In the genomic region with DNA sequence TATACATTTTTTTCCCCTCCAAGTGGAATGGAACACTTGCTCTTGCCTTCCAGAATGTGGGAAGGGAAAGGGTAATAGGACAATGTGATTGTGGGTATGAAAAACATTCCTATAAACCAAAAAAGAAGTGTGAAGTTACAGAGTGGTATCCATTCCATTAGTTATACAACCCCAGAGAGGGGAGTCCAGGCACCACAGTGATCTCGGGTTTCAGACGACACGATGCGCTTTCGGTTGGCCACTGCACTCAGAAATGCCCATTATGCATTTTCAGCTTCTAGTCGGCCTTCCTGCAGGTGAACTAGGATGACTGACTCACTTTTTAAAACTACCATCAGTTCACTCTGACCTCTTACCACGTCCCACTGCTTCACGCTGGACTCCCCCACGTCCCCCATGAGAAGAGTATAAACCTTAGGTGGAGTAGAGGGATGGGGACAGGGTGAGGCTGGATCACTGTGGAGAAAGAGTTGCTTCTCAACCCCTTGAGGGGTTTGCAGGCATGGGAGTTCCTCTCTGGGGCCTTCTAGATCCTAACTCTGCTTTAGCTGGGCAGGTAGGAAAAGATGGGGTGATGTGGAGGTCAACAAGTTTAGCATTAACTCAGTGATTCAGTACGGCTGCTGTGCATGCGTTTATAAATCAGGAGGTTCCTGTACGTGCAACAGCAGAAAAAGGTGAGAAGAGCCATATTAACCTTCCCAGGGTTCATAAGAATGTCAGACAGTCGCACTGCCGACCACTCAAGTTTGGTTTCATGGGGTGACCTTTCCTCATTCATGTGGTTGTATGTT, we compare ENCODE assay signal across 11 cellular contexts. TPM values are rescaled to one million over a fixed set of nuclear protein-coding genes. Genes with fewer than 3 reads are reported as not detected.
A peak's percentile ranks its signal among the peaks of the same experiment; 100 is the strongest.
DNase-seq lines count a peak whose midpoint lies in the region; ATAC-seq, FAIRE-seq and TF ChIP-seq lines count a peak whose summit lies in the region.
"Had no signal": no experiment of that assay in that cellular context is flagged by ENCODE, and none has a peak within 500 bp of the region (broad histone marks: within the 10 kb centered on the region; RNA-seq: fewer than 3 reads in every experiment).

No MANE protein-coding gene starts in this region.

- TF ChIP-seq RAD21 in H1 (IDR thresholded peaks at IDR 0.05 in 1 of 2, conservative IDR thresholded peaks at IDR 0.05 in 1 of 2; ENCODE audit: low read depth in 2 of 2, low read length in 2 of 2), result no peak

- no peak overlapping the region for H2BK120ac ChIP-seq in H1 (replicated peaks; ENCODE audit: low read depth, low read length)

- H2BK5ac ChIP-seq in H1 (ENCODE audit: low read depth, low read length), result peak overlapping the region; percentile 45; the same call in 1 of the 2 replicates

- H3K4me1 ChIP-seq in left ventricle myocardium inferior (peaks cover 59% of the 10 kb centered on the region), H1 (replicated peaks in 1 of 4; ENCODE audit: control insufficient read depth in 3 of 4, insufficient read depth in 4 of 4, low read length in 3 of 4) (peaks cover 2 to 30% (median 27%) of the 10 kb centered on the region in 4 experiments), pancreas (peaks cover 0 to 6% (median 0%) of the 10 kb centered on the region in 3 donors)

- no peak overlapping the region for H2BK15ac ChIP-seq in H1 (ENCODE audit: low read length)

- H3K79me1 ChIP-seq in H1 (ENCODE audit: low read depth, low read length), result peaks cover 24% of the 10 kb centered on the region; the same call in 1 of the 2 replicates

- H3K14ac ChIP-seq in H1 (ENCODE audit: insufficient read length), result no peak overlapping the region

- no peak overlapping the region for H2AK5ac ChIP-seq in H1 (ENCODE audit: low read depth, low read length)

- DNase-seq in left ventricle myocardium inferior (no peak), Right ventricle myocardium superior (no peak), H1 (ENCODE audit: low read depth in 1 of 2, low spot score in 2 of 2) (peak in 1 of 2 experiments; percentile 43), pancreas (no peak), SKM-1 treated with dmso at 0.1 percent for 144 hours (lab: John Stamatoyannopoulos, UW; ENCODE audit: unreplicated experiment) (no peak), activated gamma-delta T cell treated with Interleukin-2 at 50 U/mL for 16 hours (no peak), SHP77 treated with DMSO at 0.1 percent for 48 hours (lab: John Stamatoyannopoulos, UW) (no peak)
- DNase-seq: DMS153, NCI-H1417 treated with DMSO at 0.1 percent for 48 hours had no signal

- H3K79me2 ChIP-seq in H1 (ENCODE audit: control insufficient read depth in 1 of 2, insufficient read depth in 2 of 2, low read length in 2 of 2), result peaks cover 15 to 99% of the 10 kb centered on the region in 2 experiments

- H3K23ac ChIP-seq in H1 (ENCODE audit: insufficient read length), result no peak overlapping the region

- no peak for TF ChIP-seq POLR2A in H1 (IDR thresholded peaks at IDR 0.05; ENCODE audit: control extremely low read depth in 1 of 2, low read depth in 2 of 2, low read length in 2 of 2)

- intact Hi-C loops in left ventricle myocardium inferior (cut with micrococcal nuclease), result no loop called here
- intact Hi-C loops in Right ventricle myocardium superior (cut with DNase I), result no loop called here
- intact Hi-C loops in pancreas (cut with DNase I), result no loop called here

- H4K5ac ChIP-seq in H1 (ENCODE audit: insufficient read length, low read depth, low read length), result no peak overlapping the region

- 0 out of 2 replicates have a peak overlapping the region, but pooled peaks have one; percentile 6 for H3K18ac ChIP-seq in H1 (ENCODE audit: extremely low read depth, low read length)

- no peak overlapping the region for H3K4me2 ChIP-seq in H1 (ENCODE audit: insufficient read depth in 1 of 2, low read depth in 2 of 2, low read length in 2 of 2)

- FAIRE-seq in H1 (lab: Jason Lieb, UNC), result peak; percentile 50
- no peak for FAIRE-seq in pancreas (lab: Jason Lieb, UNC)
- FAIRE-seq: H54 had no signal

- H4K91ac ChIP-seq in H1 (replicated peaks; ENCODE audit: insufficient read length, low read length), result no peak overlapping the region

- no peak for TF ChIP-seq CTCF in left ventricle myocardium inferior (IDR thresholded peaks at IDR 0.05; ENCODE audit: borderline replicate concordance)
- TF ChIP-seq CTCF in H1 (IDR thresholded peaks at IDR 0.05; ENCODE audit: control extremely low read depth in 1 of 3, insufficient read depth in 1 of 3, low read depth in 1 of 3, low read length in 3 of 3), result no peak
- no peak for TF ChIP-seq CTCF in pancreas (IDR thresholded peaks at IDR 0.05)

- peak overlapping the region; percentile 84 for H3K27ac ChIP-seq in left ventricle myocardium inferior (replicated peaks)
- H3K27ac ChIP-seq in H1 (ENCODE audit: low read depth, low read length), result no peak overlapping the region
- peak overlapping the region in 2 of 4 donors; percentile 14 to 31 for H3K27ac ChIP-seq in pancreas

- POLR2A ChIA-PET in H1 (lab: Charles Lee; ENCODE audit: partially characterized antibody), result interaction anchor here (0.7 to 2.6 kb wide), 6 partner anchors 10 to 48 kb away, joined by 3 to 9 read pairs (median 4); no protein-coding TSS in a partner anchor

- no peak overlapping the region for H2AFZ ChIP-seq in H1 (ENCODE audit: low read length)

- H2BK20ac ChIP-seq in H1 (ENCODE audit: low read length), result no peak overlapping the region

- H3K27me3 ChIP-seq in left ventricle myocardium inferior (ENCODE audit: low read depth) (no peaks in the 10 kb centered on the region), H1 (replicated peaks in 1 of 4; ENCODE audit: control insufficient read depth in 3 of 4, extremely low read depth in 1 of 4, insufficient read depth in 3 of 4, low read length in 3 of 4) (no peaks in the 10 kb centered on the region), pancreas (no peaks in the 10 kb centered on the region)

- H3K4me3 ChIP-seq in left ventricle myocardium inferior, result no peak overlapping the region
- H3K4me3 ChIP-seq in H1 (ENCODE audit: extremely low read depth in 1 of 4, insufficient read depth in 2 of 4, low read depth in 3 of 4, low read length in 4 of 4), result no peak overlapping the region
- H3K4me3 ChIP-seq in pancreas, result no peak overlapping the region

- no peak overlapping the region for H3K56ac ChIP-seq in H1 (replicated peaks; ENCODE audit: insufficient read length, low read depth, low read length)

- no peak for ATAC-seq in Right ventricle myocardium superior (ENCODE audit: poor library complexity)
- peak in 3 of 4 donors; percentile 30 to 59 (median 46) for ATAC-seq in pancreas
- no peak for ATAC-seq in GM19397 (IDR thresholded peaks at IDR 0.05; ENCODE audit: unreplicated experiment)

- H2BK12ac ChIP-seq in H1 (ENCODE audit: low read depth, low read length), result no peak overlapping the region

- peaks cover 24 to 27% of the 10 kb centered on the region in 2 experiments for H4K20me1 ChIP-seq in H1 (replicated peaks in 1 of 2; ENCODE audit: control insufficient read depth in 1 of 2, insufficient read depth in 2 of 2, low read length in 2 of 2)

- H4K8ac ChIP-seq in H1 (ENCODE audit: extremely low read depth, insufficient read depth, low read length), result no peak overlapping the region

- no peaks in the 10 kb centered on the region for H3K9me3 ChIP-seq in left ventricle myocardium inferior (replicated peaks)
- no peaks in the 10 kb centered on the region for H3K9me3 ChIP-seq in H1 (ENCODE audit: insufficient read depth in 2 of 2, low read depth in 1 of 2, low read length in 1 of 2)
- H3K9me3 ChIP-seq in pancreas, result no peaks in the 10 kb centered on the region

- no peak for TF ChIP-seq EP300 in H1 (IDR thresholded peaks at IDR 0.05; ENCODE audit: borderline replicate concordance in 1 of 2, low read depth in 2 of 2, low read length in 2 of 2)

- 86% methylated on average over 14 of the region's 14 CpGs; no CpG with 5 or more reads in 1 of the 2 experiments for WGBS in H1 (ENCODE audit: extremely low coverage in 1 of 2, insufficient coverage in 1 of 2, insufficient read length in 1 of 2, insufficient replicate concordance in 2 of 2, low coverage in 1 of 2, low lambda C conversion rate in 2 of 2, missing lambda C conversion rate in 1 of 2), 2 experiments
- 75 to 80% methylated on average over 14 of the region's 14 CpGs for WGBS in pancreas, 2 donors

- H3K9ac ChIP-seq in H1 (replicated peaks in 1 of 4; ENCODE audit: extremely low read depth in 1 of 4, low read depth in 3 of 4, low read length in 3 of 4), result no peak overlapping the region

- CTCF ChIA-PET in H1 (lab: Charles Lee; ENCODE audit: partially characterized antibody), result interaction anchor here (0.6 to 1.2 kb wide), 2 partner anchors 14 to 140 kb away, joined by 3 read pairs; no protein-coding TSS in a partner anchor

- no peak overlapping the region for H3K4ac ChIP-seq in H1 (replicated peaks; ENCODE audit: insufficient read length, low read depth, low read length)

- no peaks in the 10 kb centered on the region for H3K23me2 ChIP-seq in H1 (ENCODE audit: low read depth, low read length)

- peaks cover 43% of the 10 kb centered on the region for H3K36me3 ChIP-seq in left ventricle myocardium inferior
- H3K36me3 ChIP-seq in H1 (ENCODE audit: control insufficient read depth in 2 of 4, insufficient read depth in 4 of 4, low read length in 3 of 4), result peaks cover 15 to 55% (median 29%) of the 10 kb centered on the region in 4 experiments
- no peaks in the 10 kb centered on the region for H3K36me3 ChIP-seq in pancreas

TF ChIP-seq in H1, 55 proteins besides CTCF, POLR2A, EP300 and RAD21:
- TF ChIP-seq KDM1A (IDR thresholded peaks at IDR 0.05; ENCODE audit: borderline replicate concordance, low read length), result no peak

RNA-seq across cellular contexts. Expression of gene ZNF532, which starts 50.5 kb away (rescaled TPM):
- total RNA-seq in left ventricle myocardium inferior (59.3 TPM), Right ventricle myocardium superior (53.3 TPM), pancreas (10 to 100 TPM in 2 of 6 donors, 1 to 10 TPM in 4; 6.3 to 21.2 (median 8.8) TPM)
- 240 and 241 TPM in 2 replicates for total RNA-seq in H1 (2021; fragmentation: NEBNext Ultra II Directional; extraction: Animal tissue kit (Norgen Biotek cat#: 25700))
- polyA plus RNA-seq in H1 (2011; rRNA removed) (132 and 143 TPM in 2 replicates), pancreas (10 to 100 TPM in 1 of 2 donors, 1 to 10 TPM in 1; 5.7 to 11.8 TPM)
- 148 TPM for polyA plus RNA-seq in H1 (2011; cell fraction: cytosol; rRNA removed)
- 482 TPM for polyA plus RNA-seq in H1 (2011; cell fraction: nucleus; rRNA removed)
- 101 to 122 TPM (median 117 TPM) in 4 replicates for polyA plus RNA-seq in H1 (2012, experiment 1 of 2)
- polyA plus RNA-seq in H1 (2012, experiment 2 of 2), result 7.5 TPM
- 144 TPM for polyA plus RNA-seq in H1 (2013, experiment 1 of 2)
- polyA plus RNA-seq in H1 (2013, experiment 2 of 2), result 132 TPM
- 742 and 919 TPM in 2 replicates for polyA minus RNA-seq in H1 (2011; rRNA and poly(A)+ RNA removed)
- polyA minus RNA-seq in H1 (2011; cell fraction: cytosol; rRNA and poly(A)+ RNA removed), result 169 TPM
- polyA minus RNA-seq in H1 (2011; cell fraction: nucleus; rRNA and poly(A)+ RNA removed), result 575 TPM

Comparison
In these comparisons a context has a peak if more than half of its experiments do, and no peak if none do; other contexts are left out.
1. ATAC-seq: peak in pancreas (3 of 4); none in Right ventricle myocardium superior (single experiment) and GM19397 (single experiment).